ENCODE assay signal across 22 cellular contexts in the genomic region with DNA sequence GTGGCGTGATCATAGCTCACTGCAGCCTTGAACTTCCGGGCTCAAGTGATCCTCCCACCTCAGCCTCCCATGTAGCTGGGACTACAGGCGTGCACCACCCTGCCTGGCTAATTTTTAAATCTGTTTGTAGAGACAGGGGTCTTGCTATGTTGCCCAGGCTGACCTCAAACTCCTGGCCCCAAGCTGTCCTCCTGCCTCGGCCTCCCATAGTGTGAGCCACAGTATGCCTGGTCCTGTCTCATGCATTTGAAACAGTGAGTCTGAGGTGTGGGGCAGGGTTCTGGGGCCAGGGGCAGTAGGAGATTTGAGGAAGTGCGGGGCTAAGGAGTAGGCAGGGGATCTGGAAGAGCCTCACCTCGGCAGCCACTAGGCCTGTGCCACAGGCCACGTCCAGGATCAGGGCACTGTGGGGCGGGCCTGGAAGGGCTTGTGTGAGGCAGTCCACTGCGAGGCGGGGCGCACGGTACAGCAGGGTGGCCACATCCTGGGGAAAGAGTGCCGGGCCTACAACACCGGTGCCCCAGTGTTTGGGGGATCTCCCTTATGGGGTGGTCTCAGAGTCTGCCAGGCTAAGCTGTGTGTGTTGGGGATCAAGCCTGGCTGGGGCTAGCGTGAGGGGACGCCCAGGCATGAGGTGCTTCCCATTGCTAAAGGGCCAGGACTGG. TPM values are rescaled to one million over a fixed set of nuclear protein-coding genes. Genes with fewer than 3 reads are reported as not detected.
A peak's percentile ranks its signal among the peaks of the same experiment; 100 is the strongest.
DNase-seq lines count a peak whose midpoint lies in the region; TF ChIP-seq lines count a peak whose summit lies in the region.
"Had no signal": no experiment of that assay in that cellular context is flagged by ENCODE, and none has a peak within 500 bp of the region (broad histone marks: within the 10 kb centered on the region; RNA-seq: fewer than 3 reads in every experiment).

No MANE protein-coding gene starts in this region.

- no peak for TF ChIP-seq POLR2A in NB4 (IDR thresholded peaks at IDR 0.05; ENCODE audit: extremely low read depth, insufficient read length)

- no peak for DNase-seq in activated CD4-positive, alpha-beta T cell treated with anti-CD3 and anti-CD28 coated beads, Interleukin-2, amount 10 ng/mL, durations not matched to agents 7 days and 5 days
- DNase-seq in activated CD4-positive, alpha-beta T cell treated with anti-CD3 and anti-CD28 coated beads, Interleukin-2, amount 10 ng/mL, durations not matched to agents 24 days and 14 days, result no peak
- DNase-seq in NB4 (ENCODE audit: low read depth), result peak; percentile 44
- DNase-seq in chondrocyte (ENCODE audit: low spot score), result no peak
- no peak for DNase-seq in osteocyte (ENCODE audit: extremely low spot score, unreplicated experiment)
- DNase-seq in activated gamma-delta T cell (lab: John Stamatoyannopoulos, UW), result no peak
- DNase-seq in activated T-cell treated with anti-CD3 and anti-CD28 coated beads, Interleukin-2, amount 50 U/mL, for 48 hours, result no peak
- no peak for DNase-seq in NCI-H2107 treated with DMSO at 0.1 percent for 48 hours (lab: John Stamatoyannopoulos, UW; ENCODE audit: unreplicated experiment)
- DNase-seq: activated B cell treated with CpG ODN at 0.5 μM for 24 hours, foreskin melanocyte, GM23248, Karpas-422, NCI-H1417, NCI-H2171 treated with DMSO at 0.1 percent for 48 hours, NCI-H774, Peyer's patch, spleen, tibial artery had no signal

- intact Hi-C loops in activated CD4-positive, alpha-beta T cell treated with anti-CD3 and anti-CD28 coated beads, Interleukin-2, amount 10 ng/mL, durations not matched to agents 24 days and 14 days (cut with micrococcal nuclease), result no loop called here

- no peak overlapping the region for H3K4me3 ChIP-seq in NB4 (ENCODE audit: low read depth, low read length)

- TF ChIP-seq CTCF in NB4 (IDR thresholded peaks at IDR 0.05; ENCODE audit: low read depth, low read length), result no peak
- no peak for TF ChIP-seq CTCF in chondrocyte (IDR thresholded peaks at IDR 0.05)
- TF ChIP-seq CTCF in osteocyte (IDR thresholded peaks at IDR 0.05), result no peak

- H3K27me3 Mint-ChIP-seq in activated CD4-positive, alpha-beta T cell treated with anti-CD3 and anti-CD28 coated beads, Interleukin-2, amount 10 ng/mL, durations not matched to agents 7 days and 5 days, result peaks cover 8% of the 10 kb centered on the region
- H3K27me3 Mint-ChIP-seq in activated CD4-positive, alpha-beta T cell treated with anti-CD3 and anti-CD28 coated beads, Interleukin-2, amount 10 ng/mL, durations not matched to agents 24 days and 14 days, result peaks cover 14% of the 10 kb centered on the region
- H3K27me3 Mint-ChIP-seq in chondrocyte (ENCODE audit: low read depth) (no peaks in the 10 kb centered on the region), osteocyte (ENCODE audit: unreplicated experiment) (no peaks in the 10 kb centered on the region)
- H3K27me3 Mint-ChIP-seq: activated B cell treated with CpG ODN at 0.5 μM for 24 hours had no signal

- peaks cover 18% of the 10 kb centered on the region for H3K4me1 Mint-ChIP-seq in activated CD4-positive, alpha-beta T cell treated with anti-CD3 and anti-CD28 coated beads, Interleukin-2, amount 10 ng/mL, durations not matched to agents 7 days and 5 days
- H3K4me1 Mint-ChIP-seq in activated CD4-positive, alpha-beta T cell treated with anti-CD3 and anti-CD28 coated beads, Interleukin-2, amount 10 ng/mL, durations not matched to agents 24 days and 14 days, result peaks cover 9% of the 10 kb centered on the region
- H3K4me1 Mint-ChIP-seq in chondrocyte (ENCODE audit: low read depth) (peaks cover 6% of the 10 kb centered on the region), osteocyte (ENCODE audit: unreplicated experiment) (peaks cover 15% of the 10 kb centered on the region)

- H3K36me3 Mint-ChIP-seq in activated CD4-positive, alpha-beta T cell treated with anti-CD3 and anti-CD28 coated beads, Interleukin-2, amount 10 ng/mL, durations not matched to agents 7 days and 5 days (ENCODE audit: low read depth), result no peaks in the 10 kb centered on the region
- no peaks in the 10 kb centered on the region for H3K36me3 Mint-ChIP-seq in activated CD4-positive, alpha-beta T cell treated with anti-CD3 and anti-CD28 coated beads, Interleukin-2, amount 10 ng/mL, durations not matched to agents 24 days and 14 days (ENCODE audit: low read depth)
- H3K36me3 Mint-ChIP-seq in chondrocyte (ENCODE audit: low read depth) (no peaks in the 10 kb centered on the region), osteocyte (ENCODE audit: unreplicated experiment) (no peaks in the 10 kb centered on the region)
- H3K36me3 Mint-ChIP-seq: CD14-positive monocyte had no signal

- peak overlapping the region; percentile 15 for H3K4me3 Mint-ChIP-seq in activated CD4-positive, alpha-beta T cell treated with anti-CD3 and anti-CD28 coated beads, Interleukin-2, amount 10 ng/mL, durations not matched to agents 7 days and 5 days
- H3K4me3 Mint-ChIP-seq in activated CD4-positive, alpha-beta T cell treated with anti-CD3 and anti-CD28 coated beads, Interleukin-2, amount 10 ng/mL, durations not matched to agents 24 days and 14 days, result no peak overlapping the region
- H3K4me3 Mint-ChIP-seq in chondrocyte (ENCODE audit: unreplicated experiment), result peak overlapping the region; percentile 12
- peak overlapping the region; percentile 38 for H3K4me3 Mint-ChIP-seq in osteocyte (ENCODE audit: unreplicated experiment)
- H3K4me3 Mint-ChIP-seq: CD14-positive monocyte had no signal

- CTCF ChIA-PET in activated CD4-positive, alpha-beta T cell treated with anti-CD3 and anti-CD28 coated beads, Interleukin-2, amount 10 ng/mL, durations not matched to agents 7 days and 5 days (lab: Charles Lee), result interaction anchor here (1.4 kb wide), 1 partner anchor 14 kb away, joined by 5 read pairs; no protein-coding TSS in a partner anchor

- no peak overlapping the region for H3K27ac Mint-ChIP-seq in activated CD4-positive, alpha-beta T cell treated with anti-CD3 and anti-CD28 coated beads, Interleukin-2, amount 10 ng/mL, durations not matched to agents 7 days and 5 days
- H3K27ac Mint-ChIP-seq in activated CD4-positive, alpha-beta T cell treated with anti-CD3 and anti-CD28 coated beads, Interleukin-2, amount 10 ng/mL, durations not matched to agents 24 days and 14 days, result no peak overlapping the region
- H3K27ac Mint-ChIP-seq in chondrocyte (ENCODE audit: unreplicated experiment), result no peak overlapping the region
- H3K27ac Mint-ChIP-seq in osteocyte (ENCODE audit: unreplicated experiment), result no peak overlapping the region
- H3K27ac Mint-ChIP-seq: activated B cell treated with CpG ODN at 0.5 μM for 24 hours, CD14-positive monocyte had no signal

- no peaks in the 10 kb centered on the region for H3K9me3 Mint-ChIP-seq in activated CD4-positive, alpha-beta T cell treated with anti-CD3 and anti-CD28 coated beads, Interleukin-2, amount 10 ng/mL, durations not matched to agents 7 days and 5 days
- no peaks in the 10 kb centered on the region for H3K9me3 Mint-ChIP-seq in activated CD4-positive, alpha-beta T cell treated with anti-CD3 and anti-CD28 coated beads, Interleukin-2, amount 10 ng/mL, durations not matched to agents 24 days and 14 days
- H3K9me3 Mint-ChIP-seq in chondrocyte (ENCODE audit: low read depth) (no peaks in the 10 kb centered on the region), osteocyte (ENCODE audit: unreplicated experiment) (no peaks in the 10 kb centered on the region)
- H3K9me3 Mint-ChIP-seq: activated B cell treated with CpG ODN at 0.5 μM for 24 hours, CD14-positive monocyte had no signal

- POLR2A ChIA-PET in activated CD4-positive, alpha-beta T cell treated with anti-CD3 and anti-CD28 coated beads, Interleukin-2, amount 10 ng/mL, durations not matched to agents 7 days and 5 days (lab: Charles Lee), result no interaction called here

RNA-seq across cellular contexts. Expression of gene METTL27, which starts 1.5 kb away (rescaled TPM):
- 1 to 10 TPM; 1.9 to 2.8 TPM for total RNA-seq in activated CD4-positive, alpha-beta T cell treated with anti-CD3 and anti-CD28 coated beads, Interleukin-2, amount 10 ng/mL, durations not matched to agents 7 days and 5 days
- total RNA-seq in activated CD4-positive, alpha-beta T cell treated with anti-CD3 and anti-CD28 coated beads, Interleukin-2, amount 10 ng/mL, durations not matched to agents 24 days and 14 days, result 1.3 and 1.9 TPM in 2 replicates
- total RNA-seq in chondrocyte (0.51 to 1.7 TPM (median 0.99 TPM) in 3 replicates), osteocyte (2.2 and 2.7 TPM in 2 replicates)

RNA-seq across cellular contexts. Expression of gene CLDN4, which starts 10.1 kb away (rescaled TPM):
- total RNA-seq in activated CD4-positive, alpha-beta T cell treated with anti-CD3 and anti-CD28 coated beads, Interleukin-2, amount 10 ng/mL, durations not matched to agents 7 days and 5 days, result under 1 TPM in 1 of 2 experiments, not detected in 1; 0.27 TPM
- total RNA-seq in activated CD4-positive, alpha-beta T cell treated with anti-CD3 and anti-CD28 coated beads, Interleukin-2, amount 10 ng/mL, durations not matched to agents 24 days and 14 days, result not detected in 2 replicates
- 0.35 to 0.80 TPM (median 0.51 TPM) in 3 replicates for total RNA-seq in chondrocyte
- 0.50 and 0.62 TPM in 2 replicates for total RNA-seq in osteocyte
- total RNA-seq: activated B cell treated with CpG ODN at 0.5 μM for 24 hours, GM23248, myocyte had no signal

RNA-seq across cellular contexts. Expression of gene TMEM270, which starts 20.1 kb away (rescaled TPM):
- not detected for total RNA-seq in activated CD4-positive, alpha-beta T cell treated with anti-CD3 and anti-CD28 coated beads, Interleukin-2, amount 10 ng/mL, durations not matched to agents 7 days and 5 days
- not detected in 2 replicates for total RNA-seq in activated CD4-positive, alpha-beta T cell treated with anti-CD3 and anti-CD28 coated beads, Interleukin-2, amount 10 ng/mL, durations not matched to agents 24 days and 14 days
- total RNA-seq in chondrocyte (0.25 TPM in 1 of 3 replicates, not detected in the others), osteocyte (not detected in 2 replicates)
- total RNA-seq: activated B cell treated with CpG ODN at 0.5 μM for 24 hours, GM23248, left lung, myocyte, Peyer's patch, pulmonary artery endothelial cell, spleen had no signal
